1 cellular context compared by ENCODE assay signal in genomic region chr13:21616205-21616604, GRCh38.
TF ChIP-seq lines count a peak whose summit lies in the region.

No MANE protein-coding gene starts in this region.

TF ChIP-seq in HCT116, 20 proteins besides CTCF, POLR2A, EP300 and RAD21:
- no peak for TF ChIP-seq CBX3 (IDR thresholded peaks at IDR 0.05; ENCODE audit: low read depth)
- no peak for TF ChIP-seq ZFX (IDR thresholded peaks at IDR 0.05)
- TF ChIP-seq ELF1 (IDR thresholded peaks at IDR 0.05; ENCODE audit: borderline replicate concordance, low read depth) = no peak
- TF ChIP-seq POLR2AphosphoS5 (IDR thresholded peaks at IDR 0.05; ENCODE audit: low read depth, low read length) = no peak
- no peak for TF ChIP-seq EZH2 (IDR thresholded peaks at IDR 0.05)
- no peak for TF ChIP-seq EGR1 (IDR thresholded peaks at IDR 0.05; ENCODE audit: low read depth)
- no peak for TF ChIP-seq SP1 (IDR thresholded peaks at IDR 0.05; ENCODE audit: low read depth)
- TF ChIP-seq ATF3 (IDR thresholded peaks at IDR 0.05) = no peak
- TF ChIP-seq JUND (IDR thresholded peaks at IDR 0.05) = no peak
- no peak for TF ChIP-seq FOSL1 (IDR thresholded peaks at IDR 0.05; ENCODE audit: low read depth)
- no peak for TF ChIP-seq YY1 (IDR thresholded peaks at IDR 0.05; ENCODE audit: extremely low read depth, insufficient replicate concordance, low read depth, low read length)
- no peak for TF ChIP-seq EZH2phosphoT487 (IDR thresholded peaks at IDR 0.05; ENCODE audit: borderline replicate concordance)
- TF ChIP-seq TCF7L2 (IDR thresholded peaks at IDR 0.05; ENCODE audit: borderline replicate concordance, extremely low read depth, insufficient read depth, insufficient read length) = no peak
- no peak for TF ChIP-seq CEBPB (IDR thresholded peaks at IDR 0.05; ENCODE audit: low read depth)
- TF ChIP-seq SIN3A (IDR thresholded peaks at IDR 0.05; ENCODE audit: low read depth) = no peak
- TF ChIP-seq ZNF274 (IDR thresholded peaks at IDR 0.05; ENCODE audit: low read depth, low read length) = no peak
- TF ChIP-seq REST (IDR thresholded peaks at IDR 0.05; ENCODE audit: low read depth) = no peak
- TF ChIP-seq ZBTB33 (IDR thresholded peaks at IDR 0.05; ENCODE audit: extremely low read depth, insufficient replicate concordance, low read length) = no peak
